In genomic region chr21:18614327-18614726, GRCh38 we compare ENCODE assay signal across 31 cellular contexts.
"Had no signal": no experiment of that assay in that cellular context is flagged by ENCODE, and none has a peak within 500 bp of the region (broad histone marks: within the 10 kb centered on the region; RNA-seq: fewer than 3 reads in every experiment).

No MANE protein-coding gene starts in this region.

- H3K9me3 Mint-ChIP-seq: activated CD4-positive, alpha-beta memory T cell treated with anti-CD3 and anti-CD28 coated beads for 36 hours; activated CD4-positive, alpha-beta T cell treated with anti-CD3 and anti-CD28 coated beads, Interleukin-2, amount 10 ng/mL, durations not matched to agents 24 days and 14 days; activated naive CD4-positive, alpha-beta T cell treated with anti-CD3 and anti-CD28 coated beads, Interleukin-2, amount 50 U/mL, for 24 hours; activated naive CD8-positive, alpha-beta T cell treated with anti-CD3 and anti-CD28 coated beads for 36 hours; activated naive CD8-positive, alpha-beta T cell treated with anti-CD3 and anti-CD28 coated beads, Interleukin-2, amount 50 U/mL, for 24 hours; dendritic cell treated with granulocyte-macrophage colony-stimulating factor and Interleukin-4, amounts not matched to agents 40 ng/mL and 50 ng/mL, for 4 days; endodermal cell had no signal

- H3K27me3 ChIP-seq: adrenal gland, ascending aorta, breast epithelium, cardiac muscle cell, dorsolateral prefrontal cortex, heart left ventricle had no signal

- H3K4me3 ChIP-seq: adrenal gland, ascending aorta, breast epithelium, cardiac muscle cell, coronary artery, dorsolateral prefrontal cortex, heart left ventricle had no signal

- H3K27ac ChIP-seq: adrenal gland, ascending aorta, breast epithelium, cardiac muscle cell, coronary artery, dorsolateral prefrontal cortex, heart left ventricle had no signal

- H3K36me3 Mint-ChIP-seq: activated CD4-positive, alpha-beta memory T cell treated with anti-CD3 and anti-CD28 coated beads for 36 hours; activated CD8-positive, alpha-beta memory T cell treated with anti-CD3 and anti-CD28 coated beads, Interleukin-2, amount 10 ng/mL, durations not matched to agents 7 days and 5 days; activated naive CD4-positive, alpha-beta T cell treated with anti-CD3 and anti-CD28 coated beads, Interleukin-2, amount 50 U/mL, for 24 hours; activated naive CD8-positive, alpha-beta T cell treated with anti-CD3 and anti-CD28 coated beads for 36 hours; brain had no signal

- DNase-seq: activated CD4-positive, alpha-beta memory T cell treated with anti-CD3 and anti-CD28 coated beads for 36 hours; activated CD4-positive, alpha-beta T cell treated with anti-CD3 and anti-CD28 coated beads for 36 hours; activated CD4-positive, alpha-beta T cell treated with anti-CD3 and anti-CD28 coated beads, Interleukin-2, amount 10 ng/mL, durations not matched to agents 24 days and 14 days; activated CD4-positive, CD25-positive, alpha-beta regulatory T cell; activated CD4-positive, CD25-positive, alpha-beta regulatory T cell treated with anti-CD3 and anti-CD28 coated beads, Interleukin-2, amount 50 U/mL, for 72 hours; activated CD8-positive, alpha-beta memory T cell treated with anti-CD3 and anti-CD28 coated beads, Interleukin-2, amount 10 ng/mL, durations not matched to agents 7 days and 5 days; activated CD8-positive, alpha-beta memory T cell treated with anti-CD3 and anti-CD28 coated beads, Interleukin-2, amount 50 U/mL, for 4 hours; activated CD8-positive, alpha-beta T cell treated with anti-CD3 and anti-CD28 coated beads, Interleukin-2, amount 10 ng/mL, durations not matched to agents 7 days and 5 days; activated effector memory CD4-positive, alpha-beta T cell treated with anti-CD3 and anti-CD28 coated beads, Interleukin-2, amount 50 U/mL, for 16 hours; activated naive CD4-positive, alpha-beta T cell treated with anti-CD3 and anti-CD28 coated beads for 36 hours; activated naive CD8-positive, alpha-beta T cell treated with anti-CD3 and anti-CD28 coated beads for 36 hours; activated naive CD8-positive, alpha-beta T cell treated with anti-CD3 and anti-CD28 coated beads, Interleukin-2, amount 50 U/mL, for 24 hours; activated T-cell treated with anti-CD3 and anti-CD28 coated beads, Interleukin-2, amount 50 U/mL, for 1 hour; activated T-cell treated with anti-CD3 and anti-CD28 coated beads, Interleukin-2, amount 50 U/mL, for 48 hours; adrenal gland; dorsolateral prefrontal cortex; effector memory CD4-positive, alpha-beta T cell; endodermal cell; foreskin fibroblast; heart left ventricle; T-helper 2 cell had no signal

- H3K4me3 Mint-ChIP-seq: activated CD4-positive, alpha-beta memory T cell treated with anti-CD3 and anti-CD28 coated beads for 36 hours; activated CD4-positive, alpha-beta T cell treated with anti-CD3 and anti-CD28 coated beads for 36 hours; activated CD4-positive, alpha-beta T cell treated with anti-CD3 and anti-CD28 coated beads, Interleukin-2, amount 10 ng/mL, durations not matched to agents 24 days and 14 days; activated CD8-positive, alpha-beta memory T cell treated with anti-CD3 and anti-CD28 coated beads, Interleukin-2, amount 10 ng/mL, durations not matched to agents 7 days and 5 days; activated CD8-positive, alpha-beta T cell treated with anti-CD3 and anti-CD28 coated beads, Interleukin-2, amount 10 ng/mL, durations not matched to agents 7 days and 5 days; activated naive CD4-positive, alpha-beta T cell treated with anti-CD3 and anti-CD28 coated beads for 36 hours; activated naive CD4-positive, alpha-beta T cell treated with anti-CD3 and anti-CD28 coated beads, Interleukin-2, amount 50 U/mL, for 24 hours; activated naive CD8-positive, alpha-beta T cell treated with anti-CD3 and anti-CD28 coated beads for 36 hours; activated naive CD8-positive, alpha-beta T cell treated with anti-CD3 and anti-CD28 coated beads, Interleukin-2, amount 50 U/mL, for 24 hours; activated T-helper 1 cell treated with anti-CD3 and anti-CD28 coated beads, Interleukin-12 subunit alpha, Interleukin-12 subunit beta, Interleukin-2, Interleukin-4 antibody, amounts not matched to agents 30 ng/mL and 10 ng/mL and 1 ng/mL, durations not matched to agents 14 hours and 24 hours and 36 hours; brain; central memory CD8-positive, alpha-beta T cell; dendritic cell treated with granulocyte-macrophage colony-stimulating factor and Interleukin-4, amounts not matched to agents 40 ng/mL and 50 ng/mL, for 4 days; endodermal cell had no signal

- H3K27ac Mint-ChIP-seq: activated CD4-positive, alpha-beta memory T cell treated with anti-CD3 and anti-CD28 coated beads for 36 hours; activated CD4-positive, alpha-beta T cell treated with anti-CD3 and anti-CD28 coated beads for 36 hours; activated CD4-positive, alpha-beta T cell treated with anti-CD3 and anti-CD28 coated beads, Interleukin-2, amount 10 ng/mL, durations not matched to agents 24 days and 14 days; activated CD8-positive, alpha-beta memory T cell treated with anti-CD3 and anti-CD28 coated beads, Interleukin-2, amount 10 ng/mL, durations not matched to agents 7 days and 5 days; activated CD8-positive, alpha-beta T cell treated with anti-CD3 and anti-CD28 coated beads, Interleukin-2, amount 10 ng/mL, durations not matched to agents 7 days and 5 days; activated naive CD4-positive, alpha-beta T cell treated with anti-CD3 and anti-CD28 coated beads for 36 hours; activated naive CD4-positive, alpha-beta T cell treated with anti-CD3 and anti-CD28 coated beads, Interleukin-2, amount 50 U/mL, for 24 hours; activated naive CD8-positive, alpha-beta T cell treated with anti-CD3 and anti-CD28 coated beads for 36 hours; activated naive CD8-positive, alpha-beta T cell treated with anti-CD3 and anti-CD28 coated beads, Interleukin-2, amount 50 U/mL, for 24 hours; activated T-helper 1 cell treated with anti-CD3 and anti-CD28 coated beads, Interleukin-12 subunit alpha, Interleukin-12 subunit beta, Interleukin-2, Interleukin-4 antibody, amounts not matched to agents 30 ng/mL and 10 ng/mL and 1 ng/mL, durations not matched to agents 14 hours and 24 hours and 36 hours; activated T-helper 2 cell treated with anti-CD3 and anti-CD28 coated beads, Interferon-gamma antibody, Interleukin-2, Interleukin-4, amounts not matched to agents 10 μg/mL and 5 μg/mL and 100 μg/mL, durations not matched to agents 14 hours and 24 hours and 36 hours; brain; dendritic cell treated with granulocyte-macrophage colony-stimulating factor and Interleukin-4, amounts not matched to agents 40 ng/mL and 50 ng/mL, for 4 days; endodermal cell had no signal

- H3K9me3 ChIP-seq: adrenal gland, ascending aorta, breast epithelium, heart left ventricle had no signal

- H3K27me3 Mint-ChIP-seq: activated CD4-positive, alpha-beta memory T cell treated with anti-CD3 and anti-CD28 coated beads for 36 hours; activated CD4-positive, alpha-beta T cell treated with anti-CD3 and anti-CD28 coated beads for 36 hours; activated CD4-positive, alpha-beta T cell treated with anti-CD3 and anti-CD28 coated beads, Interleukin-2, amount 10 ng/mL, durations not matched to agents 24 days and 14 days; activated CD8-positive, alpha-beta memory T cell treated with anti-CD3 and anti-CD28 coated beads, Interleukin-2, amount 10 ng/mL, durations not matched to agents 7 days and 5 days; activated naive CD4-positive, alpha-beta T cell treated with anti-CD3 and anti-CD28 coated beads, Interleukin-2, amount 50 U/mL, for 24 hours; activated naive CD8-positive, alpha-beta T cell treated with anti-CD3 and anti-CD28 coated beads for 36 hours; activated naive CD8-positive, alpha-beta T cell treated with anti-CD3 and anti-CD28 coated beads, Interleukin-2, amount 50 U/mL, for 24 hours; brain; central memory CD8-positive, alpha-beta T cell; dendritic cell treated with granulocyte-macrophage colony-stimulating factor and Interleukin-4, amounts not matched to agents 40 ng/mL and 50 ng/mL, for 4 days had no signal

- H3K36me3 ChIP-seq: adrenal gland, ascending aorta, breast epithelium, cardiac muscle cell, heart left ventricle had no signal

- H3K4me1 Mint-ChIP-seq: activated CD4-positive, alpha-beta T cell treated with anti-CD3 and anti-CD28 coated beads for 36 hours; activated CD4-positive, alpha-beta T cell treated with anti-CD3 and anti-CD28 coated beads, Interleukin-2, amount 10 ng/mL, durations not matched to agents 24 days and 14 days; activated CD8-positive, alpha-beta memory T cell treated with anti-CD3 and anti-CD28 coated beads, Interleukin-2, amount 10 ng/mL, durations not matched to agents 7 days and 5 days; activated naive CD4-positive, alpha-beta T cell treated with anti-CD3 and anti-CD28 coated beads, Interleukin-2, amount 50 U/mL, for 24 hours; activated naive CD8-positive, alpha-beta T cell treated with anti-CD3 and anti-CD28 coated beads for 36 hours; activated naive CD8-positive, alpha-beta T cell treated with anti-CD3 and anti-CD28 coated beads, Interleukin-2, amount 50 U/mL, for 24 hours; central memory CD8-positive, alpha-beta T cell; endodermal cell had no signal
